Comparison of ENCODE assay signal across 24 cellular contexts in genomic region chr9:109336409-109336808, GRCh38.
"Had no signal": no experiment of that assay in that cellular context is flagged by ENCODE, and none has a peak within 500 bp of the region (broad histone marks: within the 10 kb centered on the region; RNA-seq: fewer than 3 reads in every experiment).

No MANE protein-coding gene starts in this region.

- H3K4me2 ChIP-seq: hepatocyte had no signal

- H3K36me3 ChIP-seq: spleen, tibial artery, upper lobe of right lung had no signal

- H3K4me1 Mint-ChIP-seq: naive B cell; nephron; stimulated activated memory B cell treated with anti-CD40 and anti-IgM and Interleukin-4, amounts not matched to agents 10 μg/mL and 1 μg/mL and 100 μg/mL, for 72 hours had no signal

- H3K27ac Mint-ChIP-seq: dendritic cell treated with granulocyte-macrophage colony-stimulating factor and Interleukin-4, amounts not matched to agents 40 ng/mL and 50 ng/mL, for 4 days; effector memory CD8-positive, alpha-beta T cell; naive B cell; nephron; stimulated activated memory B cell treated with anti-CD40 and anti-IgM and Interleukin-4, amounts not matched to agents 10 μg/mL and 1 μg/mL and 100 μg/mL, for 72 hours; stimulated activated naive CD8-positive, alpha-beta T cell treated with anti-CD3 and anti-CD28 coated beads, Interleukin-15, Interleukin-2, amounts not matched to agents 100 ng/mL and 50 ng/mL, for 24 hours had no signal

- H3K9me3 ChIP-seq: psoas muscle, spleen, tibial artery, upper lobe of right lung had no signal

- H3K9me3 Mint-ChIP-seq: dendritic cell treated with granulocyte-macrophage colony-stimulating factor and Interleukin-4, amounts not matched to agents 40 ng/mL and 50 ng/mL, for 4 days; effector memory CD8-positive, alpha-beta T cell; nephron; stimulated activated memory B cell treated with anti-CD40 and anti-IgM and Interleukin-4, amounts not matched to agents 10 μg/mL and 1 μg/mL and 100 μg/mL, for 72 hours; stimulated activated naive CD8-positive, alpha-beta T cell treated with anti-CD3 and anti-CD28 coated beads, Interleukin-15, Interleukin-2, amounts not matched to agents 100 ng/mL and 50 ng/mL, for 24 hours had no signal

- H3K36me3 Mint-ChIP-seq: naive B cell; stimulated activated memory B cell treated with anti-CD40 and anti-IgM and Interleukin-4, amounts not matched to agents 10 μg/mL and 1 μg/mL and 100 μg/mL, for 72 hours had no signal

- DNase-seq: effector memory CD8-positive, alpha-beta T cell; foreskin melanocyte; head of caudate nucleus; left colon; left ventricle myocardium superior; mesenchymal stem cell; naive B cell; psoas muscle; retina; spleen; stimulated activated CD4-positive, alpha-beta T cell treated with anti-CD3 and anti-CD28 coated beads, Interleukin-15, amount 100 ng/mL, for 24 hours; stimulated activated CD4-positive, alpha-beta T cell treated with anti-CD3 and anti-CD28 coated beads, Interleukin-1b, Interleukin-23, amount 100 ng/mL, for 48 hours; stimulated activated CD4-positive, alpha-beta T cell treated with anti-CD3 and anti-CD28 coated beads, Interleukin-4, amount 100 ng/mL, for 24 hours; upper lobe of right lung had no signal

- H3K79me2 ChIP-seq: hepatocyte had no signal

- ATAC-seq: effector memory CD8-positive, alpha-beta T cell; left colon; left ventricle myocardium superior; psoas muscle; sciatic nerve; stimulated activated memory B cell treated with anti-CD40 and anti-IgM and Interleukin-4, amounts not matched to agents 10 μg/mL and 1 μg/mL and 100 μg/mL, for 72 hours; upper lobe of right lung had no signal

- H3K27ac ChIP-seq: hepatocyte, psoas muscle, spleen, tibial artery, upper lobe of right lung had no signal

- FAIRE-seq: colon, endothelial cell of umbilical vein had no signal

- H3K4me3 Mint-ChIP-seq: dendritic cell treated with granulocyte-macrophage colony-stimulating factor and Interleukin-4, amounts not matched to agents 40 ng/mL and 50 ng/mL, for 4 days; effector memory CD8-positive, alpha-beta T cell; naive B cell; nephron; stimulated activated memory B cell treated with anti-CD40 and anti-IgM and Interleukin-4, amounts not matched to agents 10 μg/mL and 1 μg/mL and 100 μg/mL, for 72 hours; stimulated activated naive CD8-positive, alpha-beta T cell treated with anti-CD3 and anti-CD28 coated beads, Interleukin-15, Interleukin-2, amounts not matched to agents 100 ng/mL and 50 ng/mL, for 24 hours had no signal

- H2AFZ ChIP-seq: hepatocyte had no signal

- H3K4me3 ChIP-seq: hepatocyte, lung, psoas muscle, spleen, tibial artery, upper lobe of right lung had no signal

- H3K4me1 ChIP-seq: psoas muscle, spleen had no signal

- H3K27me3 ChIP-seq: hepatocyte, tibial artery, upper lobe of right lung had no signal
